ENCODE assay signal across 16 cellular contexts in the genomic region with DNA sequence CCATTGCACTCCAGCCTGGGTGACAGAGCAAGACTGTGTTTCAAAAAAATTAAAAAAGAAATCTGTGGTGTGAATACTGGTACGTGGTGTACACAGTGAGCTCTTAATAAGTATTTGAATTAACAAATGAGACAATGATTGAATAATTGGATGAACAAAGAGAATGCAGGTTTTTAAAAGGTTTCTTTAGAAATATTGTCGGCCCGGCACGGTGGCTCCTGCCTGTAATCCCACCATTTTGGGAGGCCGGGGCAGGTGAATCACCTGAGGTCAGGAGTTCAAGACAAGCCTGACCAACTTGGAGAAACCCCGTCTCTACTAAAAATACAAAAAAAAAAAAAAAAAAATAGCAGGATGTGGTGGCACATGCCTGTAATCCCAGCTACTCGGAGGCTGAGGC. TPM values are rescaled to one million over a fixed set of nuclear protein-coding genes. Genes with fewer than 3 reads are reported as not detected.
DNase-seq lines count a peak whose midpoint lies in the region; ATAC-seq, FAIRE-seq and TF ChIP-seq lines count a peak whose summit lies in the region.
"Had no signal": no experiment of that assay in that cellular context is flagged by ENCODE, and none has a peak within 500 bp of the region (broad histone marks: within the 10 kb centered on the region; RNA-seq: fewer than 3 reads in every experiment).

No MANE protein-coding gene starts in this region.

- FAIRE-seq in astrocyte (lab: Jason Lieb, UNC) = no peak
- FAIRE-seq: K562 had no signal

- H3K36me3 Mint-ChIP-seq in T-helper 2 cell treated with Interferon-gamma antibody and Interleukin-4, amounts not matched to agents 5 μg/mL and 100 μg/mL, for 36 hours (ENCODE audit: low read depth) = peaks cover 24% of the 10 kb centered on the region
- H3K36me3 Mint-ChIP-seq in astrocyte (ENCODE audit: low read depth, unreplicated experiment) = peaks cover 8% of the 10 kb centered on the region

- H4K20me1 ChIP-seq in OCI-LY1 (ENCODE audit: insufficient read depth, low read length) (0 out of 2 replicates have a peak, but pooled peaks cover 4% of the 10 kb centered on the region), astrocyte (ENCODE audit: insufficient read depth, low read length) (peaks cover 98% of the 10 kb centered on the region), osteoblast (ENCODE audit: insufficient read depth, low read length) (peaks cover 76% of the 10 kb centered on the region)

- no peaks in the 10 kb centered on the region for H3F3A ChIP-seq in OCI-LY1 (ENCODE audit: insufficient read depth, low read length)

- H3K79me2 ChIP-seq in OCI-LY1 (ENCODE audit: insufficient read depth, low read length) (peaks cover 100% of the 10 kb centered on the region), astrocyte (ENCODE audit: insufficient read depth, low read length) (peaks cover 100% of the 10 kb centered on the region), osteoblast (ENCODE audit: insufficient read depth, low read length) (peaks cover 99% of the 10 kb centered on the region)

- no peak overlapping the region for H3K27ac Mint-ChIP-seq in T-helper 2 cell treated with Interferon-gamma antibody and Interleukin-4, amounts not matched to agents 5 μg/mL and 100 μg/mL, for 36 hours
- no peak overlapping the region for H3K27ac Mint-ChIP-seq in astrocyte (ENCODE audit: unreplicated experiment)

- DNase-seq in T-helper 2 cell treated with Interferon-gamma antibody and Interleukin-4, amounts not matched to agents 5 μg/mL and 100 μg/mL, for 36 hours (ENCODE audit: low spot score) = no peak
- DNase-seq in T-helper 2 cell (no peak), astrocyte (ENCODE audit: low read depth) (no peak), osteoblast (ENCODE audit: insufficient read length, low spot score, missing footprints) (no peak), SJCRH30 (no peak), left cardiac atrium (no peak), DMS53 treated with DMSO at 0.1 percent for 48 hours (lab: John Stamatoyannopoulos, UW; ENCODE audit: unreplicated experiment) (no peak)
- DNase-seq: 8988T, Caco-2, dermis blood vessel endothelial cell, NCI-H146, NCI-H524 treated with DMSO at 0.1 percent for 48 hours, substantia nigra had no signal

- H3K4me1 Mint-ChIP-seq in T-helper 2 cell treated with Interferon-gamma antibody and Interleukin-4, amounts not matched to agents 5 μg/mL and 100 μg/mL, for 36 hours (ENCODE audit: low read depth) = peaks cover 67% of the 10 kb centered on the region
- peaks cover 34% of the 10 kb centered on the region for H3K4me1 Mint-ChIP-seq in astrocyte (ENCODE audit: low read depth, unreplicated experiment)

- no peak overlapping the region for H3K9ac ChIP-seq in OCI-LY1 (ENCODE audit: low read length)
- H3K9ac ChIP-seq in astrocyte (ENCODE audit: low read length) = no peak overlapping the region

- H3K9me3 Mint-ChIP-seq in T-helper 2 cell treated with Interferon-gamma antibody and Interleukin-4, amounts not matched to agents 5 μg/mL and 100 μg/mL, for 36 hours = peaks cover 3% of the 10 kb centered on the region
- no peaks in the 10 kb centered on the region for H3K9me3 Mint-ChIP-seq in astrocyte (ENCODE audit: unreplicated experiment)

- no peak overlapping the region for H3K27ac ChIP-seq in OCI-LY1 (ENCODE audit: low read depth, low read length, poor library complexity, severe bottlenecking)
- H3K27ac ChIP-seq in astrocyte (ENCODE audit: low read depth, low read length) = no peak overlapping the region
- H3K27ac ChIP-seq in osteoblast (ENCODE audit: low read depth, low read length) = peak overlapping the region; percentile 90
- H3K27ac ChIP-seq in SJCRH30 = no peak overlapping the region
- H3K27ac ChIP-seq: skin epidermis had no signal

- no peaks in the 10 kb centered on the region for H3K27me3 Mint-ChIP-seq in T-helper 2 cell treated with Interferon-gamma antibody and Interleukin-4, amounts not matched to agents 5 μg/mL and 100 μg/mL, for 36 hours (ENCODE audit: low read depth)
- no peaks in the 10 kb centered on the region for H3K27me3 Mint-ChIP-seq in astrocyte (ENCODE audit: low read depth, unreplicated experiment)

- H3K4me3 Mint-ChIP-seq in T-helper 2 cell treated with Interferon-gamma antibody and Interleukin-4, amounts not matched to agents 5 μg/mL and 100 μg/mL, for 36 hours = peak overlapping the region; percentile 32
- H3K4me3 Mint-ChIP-seq in astrocyte (ENCODE audit: unreplicated experiment) = peak overlapping the region; percentile 83

- intact Hi-C loops in left cardiac atrium (cut with DNase I) = no loop called here

- TF ChIP-seq CTCF in OCI-LY1 (IDR thresholded peaks at IDR 0.05; ENCODE audit: low read length) (no peak), astrocyte (IDR thresholded peaks at IDR 0.05; ENCODE audit: insufficient read depth, low read depth, low read length) (no peak), osteoblast (IDR thresholded peaks at IDR 0.05; ENCODE audit: extremely low read depth, low read depth, low read length) (no peak)

- H2AFZ ChIP-seq in OCI-LY1 (ENCODE audit: low read length) (no peak overlapping the region), astrocyte (ENCODE audit: low read depth, low read length) (no peak overlapping the region), osteoblast (ENCODE audit: low read length) (no peak overlapping the region)

- H3K9me3 ChIP-seq in OCI-LY1 (ENCODE audit: low read length) = 0 out of 2 replicates have a peak, but pooled peaks cover 2% of the 10 kb centered on the region
- H3K9me3 ChIP-seq in astrocyte (ENCODE audit: insufficient read depth, low read depth, low read length) = no peaks in the 10 kb centered on the region
- H3K9me3 ChIP-seq in osteoblast (ENCODE audit: low read depth, low read length) = no peaks in the 10 kb centered on the region
- 0 out of 2 replicates have a peak, but pooled peaks cover 3% of the 10 kb centered on the region for H3K9me3 ChIP-seq in SJCRH30 (replicated peaks)
- H3K9me3 ChIP-seq: Caco-2 had no signal

- ATAC-seq in left cardiac atrium = no peak
- ATAC-seq: K562 had no signal

- no peaks in the 10 kb centered on the region for H3K9me2 ChIP-seq in OCI-LY1 (ENCODE audit: low read depth, low read length)

- peak overlapping the region; percentile 82 for H3K4me3 ChIP-seq in OCI-LY1 (ENCODE audit: low read depth, low read length, poor library complexity, severe bottlenecking)
- no peak overlapping the region for H3K4me3 ChIP-seq in astrocyte (ENCODE audit: insufficient read depth, low read depth, low read length)
- H3K4me3 ChIP-seq in osteoblast (ENCODE audit: insufficient read depth, low read length) = peak overlapping the region; percentile 98
- H3K4me3 ChIP-seq in SJCRH30 = no peak overlapping the region
- H3K4me3 ChIP-seq: K562, skin epidermis had no signal

- H3K4me2 ChIP-seq in OCI-LY1 (ENCODE audit: low read length) (peak overlapping the region; percentile 84; the same call in 1 of the 2 replicates), astrocyte (ENCODE audit: low read length) (peak overlapping the region; percentile 97), osteoblast (ENCODE audit: insufficient read depth, low read length) (peak overlapping the region; percentile 88)

- peaks cover 83% of the 10 kb centered on the region for H3K4me1 ChIP-seq in OCI-LY1 (ENCODE audit: insufficient read depth, low read length, severe bottlenecking)
- H3K4me1 ChIP-seq in astrocyte (ENCODE audit: insufficient read depth, low read length) = no peaks in the 10 kb centered on the region
- H3K4me1 ChIP-seq in osteoblast (ENCODE audit: insufficient read depth, low read length) = peaks cover 47% of the 10 kb centered on the region
- peaks cover 7% of the 10 kb centered on the region; the same call in 1 of the 2 replicates for H3K4me1 ChIP-seq in SJCRH30

- no peaks in the 10 kb centered on the region for H3K27me3 ChIP-seq in OCI-LY1 (ENCODE audit: insufficient read depth, low read length)
- no peaks in the 10 kb centered on the region for H3K27me3 ChIP-seq in astrocyte (ENCODE audit: insufficient read depth, low read length)
- no peaks in the 10 kb centered on the region for H3K27me3 ChIP-seq in osteoblast (ENCODE audit: insufficient read depth, low read length)
- H3K27me3 ChIP-seq in SJCRH30 = no peaks in the 10 kb centered on the region

- H3K36me3 ChIP-seq in OCI-LY1 (ENCODE audit: insufficient read depth, low read length) (peaks cover 29% of the 10 kb centered on the region), astrocyte (ENCODE audit: insufficient read depth, low read length) (no peaks in the 10 kb centered on the region), osteoblast (ENCODE audit: insufficient read depth, low read length) (peaks cover 10% of the 10 kb centered on the region), SJCRH30 (peaks cover 2% of the 10 kb centered on the region)

RNA-seq across cellular contexts. Expression of a gene that starts 6.6 kb away (rescaled TPM):
- total RNA-seq in astrocyte (435 and 475 TPM in 2 replicates), osteoblast (611 and 816 TPM in 2 replicates), left cardiac atrium (100 to 1,000 TPM in 1 of 2 donors, 10 to 100 TPM in 1; 50.9 to 109 TPM)
- 150 and 163 TPM in 2 replicates for total RNA-seq in SJCRH30 (2014; rRNA removed; shearing (Covaris generic))

Comparison
In these comparisons a context has a peak if more than half of its experiments do, and no peak if none do; other contexts are left out.
1. H3K4me3 ChIP-seq: peak in OCI-LY1 (single experiment) and osteoblast (single experiment); none in astrocyte (single experiment) and SJCRH30 (single experiment).
2. Peak in every context shown above with its lines, with median percentiles within 50 percentile points of each other: H3K4me2 ChIP-seq.